ENCODE assay signal across 22 cellular contexts in genomic region chr16:18792836-18793433, GRCh38. TPM values are rescaled to one million over a fixed set of nuclear protein-coding genes. Genes with fewer than 3 reads are reported as not detected.
A peak's percentile ranks its signal among the peaks of the same experiment; 100 is the strongest.
DNase-seq lines count a peak whose midpoint lies in the region; ATAC-seq and TF ChIP-seq lines count a peak whose summit lies in the region.
"Had no signal": no experiment of that assay in that cellular context is flagged by ENCODE, and none has a peak within 500 bp of the region (broad histone marks: within the 10 kb centered on the region; RNA-seq: fewer than 3 reads in every experiment).

No MANE protein-coding gene starts in this region.

- peak overlapping the region; percentile 55 for H3K27ac Mint-ChIP-seq in activated CD8-positive, alpha-beta T cell treated with anti-CD3 and anti-CD28 coated beads, Interleukin-2, amount 10 ng/mL, durations not matched to agents 7 days and 5 days
- no peak overlapping the region for H3K27ac Mint-ChIP-seq in activated CD8-positive, alpha-beta T cell treated with anti-CD3 and anti-CD28 coated beads for 36 hours
- no peak overlapping the region for H3K27ac Mint-ChIP-seq in central memory CD8-positive, alpha-beta T cell (ENCODE audit: low read depth)
- H3K27ac Mint-ChIP-seq in MCF 10A (ENCODE audit: low read depth, unreplicated experiment) = no peak overlapping the region

- H3K27me3 Mint-ChIP-seq in activated CD8-positive, alpha-beta T cell treated with anti-CD3 and anti-CD28 coated beads, Interleukin-2, amount 10 ng/mL, durations not matched to agents 7 days and 5 days (ENCODE audit: low read depth) = no peaks in the 10 kb centered on the region
- H3K27me3 Mint-ChIP-seq in activated CD8-positive, alpha-beta T cell treated with anti-CD3 and anti-CD28 coated beads for 36 hours = no peaks in the 10 kb centered on the region
- H3K27me3 Mint-ChIP-seq in central memory CD8-positive, alpha-beta T cell = no peaks in the 10 kb centered on the region
- H3K27me3 Mint-ChIP-seq in MCF 10A (ENCODE audit: insufficient read depth, unreplicated experiment) = no peaks in the 10 kb centered on the region

- no peak for TF ChIP-seq CTCF in activated CD8-positive, alpha-beta T cell treated with anti-CD3 and anti-CD28 coated beads for 36 hours (IDR thresholded peaks at IDR 0.05)
- no peak for TF ChIP-seq CTCF in RWPE1 (conservative IDR thresholded peaks at IDR 0.05; ENCODE audit: low read depth)
- no peak for TF ChIP-seq CTCF in osteoblast (IDR thresholded peaks at IDR 0.05; ENCODE audit: extremely low read depth, low read depth, low read length)
- TF ChIP-seq CTCF in MCF 10A (IDR thresholded peaks at IDR 0.05; ENCODE audit: unreplicated experiment) = no peak

- peaks cover 54% of the 10 kb centered on the region for H3K4me1 Mint-ChIP-seq in activated CD8-positive, alpha-beta T cell treated with anti-CD3 and anti-CD28 coated beads, Interleukin-2, amount 10 ng/mL, durations not matched to agents 7 days and 5 days (ENCODE audit: low read depth)
- H3K4me1 Mint-ChIP-seq in activated CD8-positive, alpha-beta T cell treated with anti-CD3 and anti-CD28 coated beads for 36 hours (ENCODE audit: low read depth) = peaks cover 17% of the 10 kb centered on the region
- H3K4me1 Mint-ChIP-seq in central memory CD8-positive, alpha-beta T cell = peaks cover 34% of the 10 kb centered on the region
- peaks cover 13% of the 10 kb centered on the region for H3K4me1 Mint-ChIP-seq in MCF 10A (ENCODE audit: insufficient read depth, unreplicated experiment)

- H3K9me3 ChIP-seq in osteoblast (ENCODE audit: low read depth, low read length) = no peaks in the 10 kb centered on the region
- H3K9me3 ChIP-seq: A549, BLaER1, lower lobe of right lung, SJCRH30, spleen, suprapubic skin had no signal

- intact Hi-C loops in activated CD8-positive, alpha-beta T cell treated with anti-CD3 and anti-CD28 coated beads for 36 hours (cut with micrococcal nuclease) = no loop called here
- intact Hi-C loops in MCF 10A (cut with micrococcal nuclease) = no loop called here

- no peak overlapping the region for H3K4me3 ChIP-seq in osteoblast (ENCODE audit: insufficient read depth, low read length)
- H3K4me3 ChIP-seq: A549, BLaER1, dorsolateral prefrontal cortex, lower lobe of right lung, SJCRH30, spleen, suprapubic skin had no signal

- POLR2A ChIA-PET in activated CD8-positive, alpha-beta T cell treated with anti-CD3 and anti-CD28 coated beads, Interleukin-2, amount 10 ng/mL, durations not matched to agents 7 days and 5 days (lab: Charles Lee) = interaction anchor here (1.5 to 9.5 kb wide), 2 partner anchors 7 to 10 kb away, joined by 5 to 189 read pairs; partner anchors contain the start of gene ARL6IP1
- POLR2A ChIA-PET in activated CD8-positive, alpha-beta T cell treated with anti-CD3 and anti-CD28 coated beads for 36 hours (lab: Charles Lee) = interaction anchor here (11.1 kb wide), 1 partner anchor 9 kb away, joined by 210 read pairs; the partner anchor contains the start of gene ARL6IP1
- POLR2A ChIA-PET in RWPE1 (lab: Yijun Ruan, JAX; ENCODE audit: low non-redundant PET) (no interaction called here), MCF 10A (lab: Yijun Ruan, JAX) (interaction anchor here (9.5 kb wide), 1 partner anchor 10 kb away, joined by 238 read pairs; the partner anchor contains the start of gene ARL6IP1)

- H3K36me3 ChIP-seq in osteoblast (ENCODE audit: insufficient read depth, low read length) = peaks cover 75% of the 10 kb centered on the region

- BruUV-seq in MCF 10A (replicated peaks; lab: Mats Ljungman, UMichigan) = no TSS peak

- H4K20me1 ChIP-seq in osteoblast (ENCODE audit: insufficient read depth, low read length) = peaks cover 23% of the 10 kb centered on the region

- peaks cover 84% of the 10 kb centered on the region for H3K36me3 Mint-ChIP-seq in activated CD8-positive, alpha-beta T cell treated with anti-CD3 and anti-CD28 coated beads, Interleukin-2, amount 10 ng/mL, durations not matched to agents 7 days and 5 days (ENCODE audit: low read depth)
- H3K36me3 Mint-ChIP-seq in activated CD8-positive, alpha-beta T cell treated with anti-CD3 and anti-CD28 coated beads for 36 hours (ENCODE audit: low read depth) = peaks cover 65% of the 10 kb centered on the region
- peaks cover 63% of the 10 kb centered on the region for H3K36me3 Mint-ChIP-seq in central memory CD8-positive, alpha-beta T cell (ENCODE audit: insufficient read depth)
- peaks cover 87% of the 10 kb centered on the region for H3K36me3 Mint-ChIP-seq in MCF 10A (ENCODE audit: insufficient read depth, unreplicated experiment)

- H3K9me3 Mint-ChIP-seq in activated CD8-positive, alpha-beta T cell treated with anti-CD3 and anti-CD28 coated beads, Interleukin-2, amount 10 ng/mL, durations not matched to agents 7 days and 5 days (ENCODE audit: insufficient read depth) = no peaks in the 10 kb centered on the region
- no peaks in the 10 kb centered on the region for H3K9me3 Mint-ChIP-seq in activated CD8-positive, alpha-beta T cell treated with anti-CD3 and anti-CD28 coated beads for 36 hours
- no peaks in the 10 kb centered on the region for H3K9me3 Mint-ChIP-seq in central memory CD8-positive, alpha-beta T cell
- no peaks in the 10 kb centered on the region for H3K9me3 Mint-ChIP-seq in MCF 10A (ENCODE audit: unreplicated experiment)

- ATAC-seq in activated CD8-positive, alpha-beta T cell treated with anti-CD3 and anti-CD28 coated beads, Interleukin-2, amount 10 ng/mL, durations not matched to agents 7 days and 5 days = no peak
- ATAC-seq in activated CD8-positive, alpha-beta T cell treated with anti-CD3 and anti-CD28 coated beads for 36 hours = no peak
- no peak for ATAC-seq in central memory CD8-positive, alpha-beta T cell (replicated peaks; ENCODE audit: extremely low read depth, poor library complexity, severe bottlenecking)
- ATAC-seq: A549, lower lobe of right lung had no signal

- H3K79me2 ChIP-seq in osteoblast (ENCODE audit: insufficient read depth, low read length) = peaks cover 61% of the 10 kb centered on the region

- no peak overlapping the region for H2AFZ ChIP-seq in osteoblast (ENCODE audit: low read length)

- no peak overlapping the region for H3K4me3 Mint-ChIP-seq in activated CD8-positive, alpha-beta T cell treated with anti-CD3 and anti-CD28 coated beads, Interleukin-2, amount 10 ng/mL, durations not matched to agents 7 days and 5 days
- H3K4me3 Mint-ChIP-seq in activated CD8-positive, alpha-beta T cell treated with anti-CD3 and anti-CD28 coated beads for 36 hours = no peak overlapping the region
- peak overlapping the region; percentile 29 for H3K4me3 Mint-ChIP-seq in central memory CD8-positive, alpha-beta T cell
- H3K4me3 Mint-ChIP-seq in MCF 10A (ENCODE audit: unreplicated experiment) = no peak overlapping the region

- CTCF ChIA-PET in activated CD8-positive, alpha-beta T cell treated with anti-CD3 and anti-CD28 coated beads, Interleukin-2, amount 10 ng/mL, durations not matched to agents 7 days and 5 days (lab: Charles Lee) = interaction anchor here (9.1 kb wide), 1 partner anchor 10 kb away, joined by 142 read pairs; the partner anchor contains the start of gene ARL6IP1
- CTCF ChIA-PET in activated CD8-positive, alpha-beta T cell treated with anti-CD3 and anti-CD28 coated beads for 36 hours (lab: Charles Lee) = interaction anchor here (3.0 kb wide), 1 partner anchor 8 kb away, joined by 24 read pairs; the partner anchor contains the start of gene ARL6IP1
- CTCF ChIA-PET in RWPE1 (lab: Yijun Ruan, JAX) (no interaction called here), MCF 10A (lab: Yijun Ruan, JAX) (interaction anchor here (4.4 kb wide), 1 partner anchor 9 kb away, joined by 34 read pairs; the partner anchor contains the start of gene ARL6IP1)

- no peak for DNase-seq in activated CD8-positive, alpha-beta T cell treated with anti-CD3 and anti-CD28 coated beads, Interleukin-2, amount 10 ng/mL, durations not matched to agents 7 days and 5 days
- DNase-seq in activated CD8-positive, alpha-beta T cell treated with anti-CD3 and anti-CD28 coated beads for 36 hours = no peak
- DNase-seq in RWPE1 (ENCODE audit: low spot score) (no peak), osteoblast (ENCODE audit: insufficient read length, low spot score, missing footprints) (peak; percentile 75), NCI-H345 treated with DMSO at 0.1 percent for 48 hours (lab: John Stamatoyannopoulos, UW; ENCODE audit: unreplicated experiment) (no peak), HPDE6-E6E7 (ENCODE audit: extremely low spot score) (no peak), MCF 10A (ENCODE audit: unreplicated experiment) (no peak)
- no peak for DNase-seq in central memory CD8-positive, alpha-beta T cell (ENCODE audit: low spot score in 2 of 2)
- DNase-seq: dorsolateral prefrontal cortex, kidney, lower lobe of right lung, NCI-H187 treated with DMSO at 0.1 percent for 48 hours, NCI-H2227 treated with DMSO at 0.1 percent for 48 hours, NCI-H82, SJCRH30, spleen, T-helper 2 cell, WERI-Rb-1 had no signal

- no peak overlapping the region for H3K4me2 ChIP-seq in osteoblast (ENCODE audit: insufficient read depth, low read length)
- H3K4me2 ChIP-seq: A549, BLaER1 had no signal

- H3K27me3 ChIP-seq in osteoblast (ENCODE audit: insufficient read depth, low read length) = no peaks in the 10 kb centered on the region
- H3K27me3 ChIP-seq: BLaER1, dorsolateral prefrontal cortex, SJCRH30, spleen, suprapubic skin had no signal

- H3K27ac ChIP-seq in RWPE1 = peak overlapping the region; percentile 59; the same call in 1 of the 2 replicates
- H3K27ac ChIP-seq in osteoblast (ENCODE audit: low read depth, low read length) = no peak overlapping the region
- H3K27ac ChIP-seq: A549, BLaER1, dorsolateral prefrontal cortex, epithelial cell of prostate, lower lobe of right lung, SJCRH30, spleen, suprapubic skin, WERI-Rb-1 had no signal

- peaks cover 10% of the 10 kb centered on the region for H3K4me1 ChIP-seq in osteoblast (ENCODE audit: insufficient read depth, low read length)

RNA-seq across cellular contexts. Expression of gene RPS15A, which starts 2.8 kb away (rescaled TPM):
- 1,000 to 10,000 TPM; 1,594 to 1,602 TPM for total RNA-seq in activated CD8-positive, alpha-beta T cell treated with anti-CD3 and anti-CD28 coated beads, Interleukin-2, amount 10 ng/mL, durations not matched to agents 7 days and 5 days
- total RNA-seq in activated CD8-positive, alpha-beta T cell treated with anti-CD3 and anti-CD28 coated beads for 36 hours = 1,000 to 10,000 TPM; 2,201 to 2,213 TPM
- total RNA-seq in osteoblast (1,058 and 1,145 TPM in 2 replicates), MCF 10A (2022) (869 and 1,431 TPM in 2 replicates)

RNA-seq across cellular contexts. Expression of gene ARL6IP1, which starts 8.4 kb away (rescaled TPM):
- 100 to 1,000 TPM; 234 to 240 TPM for total RNA-seq in activated CD8-positive, alpha-beta T cell treated with anti-CD3 and anti-CD28 coated beads, Interleukin-2, amount 10 ng/mL, durations not matched to agents 7 days and 5 days
- total RNA-seq in activated CD8-positive, alpha-beta T cell treated with anti-CD3 and anti-CD28 coated beads for 36 hours = 10 to 100 TPM; 97.0 to 97.3 TPM
- total RNA-seq in osteoblast = 113 and 121 TPM in 2 replicates
- 120 and 128 TPM in 2 replicates for total RNA-seq in MCF 10A (2022)
